18 cellular contexts compared by ENCODE assay signal in genomic region chr5:107601076-107601475, GRCh38.
DNase-seq lines count a peak whose midpoint lies in the region; ATAC-seq and TF ChIP-seq lines count a peak whose summit lies in the region.
"Had no signal": no experiment of that assay in that cellular context is flagged by ENCODE, and none has a peak within 500 bp of the region (broad histone marks: within the 10 kb centered on the region; RNA-seq: fewer than 3 reads in every experiment).

No MANE protein-coding gene starts in this region.

- peaks cover 51% of the 10 kb centered on the region for H3F3A ChIP-seq in neural progenitor cell (ENCODE audit: low read depth)

- H3K27me3 Mint-ChIP-seq in MCF 10A (ENCODE audit: insufficient read depth, unreplicated experiment) (no peaks in the 10 kb centered on the region), neural progenitor cell (ENCODE audit: insufficient read depth, low read depth) (peaks cover 2% of the 10 kb centered on the region)

- H3K27ac Mint-ChIP-seq in MCF 10A (ENCODE audit: low read depth, unreplicated experiment) (no peak overlapping the region), neural progenitor cell (no peak overlapping the region)

- WGBS in mammary epithelial cell (ENCODE audit: low coverage, missing lambda C conversion rate), result 97% methylated on average over 6 of the region's 6 CpGs

- H3K79me2 ChIP-seq in mammary epithelial cell (ENCODE audit: insufficient read depth, low read length) (peaks cover 80% of the 10 kb centered on the region), neural progenitor cell (ENCODE audit: low read depth) (peaks cover 100% of the 10 kb centered on the region)

- H3K4me1 Mint-ChIP-seq in MCF 10A (ENCODE audit: insufficient read depth, unreplicated experiment) (peaks cover 32% of the 10 kb centered on the region), neural progenitor cell (peaks cover 55% of the 10 kb centered on the region)

- H3K4me3 ChIP-seq in mammary epithelial cell (replicated peaks in 1 of 3; ENCODE audit: insufficient read depth in 1 of 3, low read depth in 2 of 3, low read length in 3 of 3) (no peak overlapping the region), left ventricle myocardium inferior (no peak overlapping the region), neural progenitor cell (no peak overlapping the region), Peyer's patch (no peak overlapping the region)
- H3K4me3 ChIP-seq: HAP-1, SK-N-MC had no signal

- no peak overlapping the region for H3K4me2 ChIP-seq in mammary epithelial cell (ENCODE audit: insufficient read depth, low read depth, low read length)
- no peak overlapping the region for H3K4me2 ChIP-seq in neural progenitor cell

- POLR2A ChIA-PET in MCF 10A (lab: Yijun Ruan, JAX), result interaction anchor here (0.6 to 7.2 kb wide), 7 partner anchors 15 to 263 kb away, joined by 3 to 42 read pairs (median 8); no protein-coding TSS in a partner anchor

- no peaks in the 10 kb centered on the region for H3K9me3 ChIP-seq in mammary epithelial cell (replicated peaks; ENCODE audit: insufficient read depth, low read length)
- H3K9me3 ChIP-seq in left ventricle myocardium inferior (replicated peaks), result no peaks in the 10 kb centered on the region
- H3K9me3 ChIP-seq in neural progenitor cell (ENCODE audit: low read depth), result no peaks in the 10 kb centered on the region
- H3K9me3 ChIP-seq in Peyer's patch, result no peaks in the 10 kb centered on the region
- H3K9me3 ChIP-seq: HAP-1 had no signal

- dilution Hi-C loops in mammary epithelial cell (cut with HindIII; ENCODE audit: low sequenced_read_pairs), result no loop called here

- in situ Hi-C loops in mammary epithelial cell (cut with MboI; ENCODE audit: low sequenced_read_pairs in 2 of 2), result no loop called here

- no peaks in the 10 kb centered on the region for H4K20me1 ChIP-seq in mammary epithelial cell (ENCODE audit: insufficient read depth, low read length)
- peaks cover 100% of the 10 kb centered on the region for H4K20me1 ChIP-seq in neural progenitor cell (ENCODE audit: low read depth)

- H3K4me3 Mint-ChIP-seq in MCF 10A (ENCODE audit: unreplicated experiment) (no peak overlapping the region), neural progenitor cell (no peak overlapping the region)

- no peak for ATAC-seq in HG02870 (IDR thresholded peaks at IDR 0.05; ENCODE audit: unreplicated experiment)

- DNase-seq in MCF 10A (ENCODE audit: unreplicated experiment) (peak; percentile 60), mammary epithelial cell (no peak), amniotic epithelial cell (ENCODE audit: low read depth) (peak; percentile 43), left ventricle myocardium inferior (no peak), neural progenitor cell (ENCODE audit: low spot score) (no peak), medulla oblongata (ENCODE audit: extremely low spot score) (no peak), Peyer's patch (no peak)
- DNase-seq: COR-L47, DMS153, EL, KBM-7, NCI-H1417, NCI-H2029 treated with DMSO at 0.1 percent for 48 hours, NCI-H510A, NCI-H82 had no signal

- no peaks in the 10 kb centered on the region for H3K36me3 ChIP-seq in mammary epithelial cell (ENCODE audit: insufficient read depth, low read length)
- no peaks in the 10 kb centered on the region for H3K36me3 ChIP-seq in left ventricle myocardium inferior
- no peaks in the 10 kb centered on the region for H3K36me3 ChIP-seq in neural progenitor cell
- no peaks in the 10 kb centered on the region for H3K36me3 ChIP-seq in Peyer's patch
- H3K36me3 ChIP-seq: HAP-1 had no signal

- H3K27me3 ChIP-seq in mammary epithelial cell (ENCODE audit: insufficient read depth, low read length) (no peaks in the 10 kb centered on the region), left ventricle myocardium inferior (ENCODE audit: low read depth) (no peaks in the 10 kb centered on the region), neural progenitor cell (no peaks in the 10 kb centered on the region), Peyer's patch (no peaks in the 10 kb centered on the region)

- intact Hi-C loops in MCF 10A (cut with micrococcal nuclease), result no loop called here
- intact Hi-C loops in mammary epithelial cell (cut with micrococcal nuclease), result no loop called here
- intact Hi-C loops in left ventricle myocardium inferior (cut with micrococcal nuclease), result no loop called here

- H3K27ac ChIP-seq in mammary epithelial cell (ENCODE audit: insufficient read depth, low read depth, low read length) (no peak overlapping the region), left ventricle myocardium inferior (replicated peaks) (peak overlapping the region; percentile 9), neural progenitor cell (peak overlapping the region; percentile 2), Peyer's patch (no peak overlapping the region)
- H3K27ac ChIP-seq: SK-N-MC had no signal

- CTCF ChIA-PET in MCF 10A (lab: Yijun Ruan, JAX), result interaction anchor here (0.7 to 1.2 kb wide), 2 partner anchors 20 to 106 kb away, joined by 3 to 4 read pairs; no protein-coding TSS in a partner anchor
- CTCF ChIA-PET in mammary epithelial cell (lab: Charles Lee; ENCODE audit: low non-redundant PET), result no interaction called here

- H3K9me3 Mint-ChIP-seq in MCF 10A (ENCODE audit: unreplicated experiment), result no peaks in the 10 kb centered on the region
- no peaks in the 10 kb centered on the region for H3K9me3 Mint-ChIP-seq in neural progenitor cell

- no TSS peak for BruUV-seq in MCF 10A (replicated peaks; lab: Mats Ljungman, UMichigan)
- BruUV-seq in mammary epithelial cell (replicated peaks; lab: Mats Ljungman, UMichigan), result no TSS peak

- H3K9ac ChIP-seq in mammary epithelial cell (ENCODE audit: insufficient read depth, low read length) (no peak overlapping the region), neural progenitor cell (no peak overlapping the region)

- H3K4me1 ChIP-seq in mammary epithelial cell (ENCODE audit: insufficient read depth, low read length) (no peaks in the 10 kb centered on the region), left ventricle myocardium inferior (peaks cover 61% of the 10 kb centered on the region), neural progenitor cell (peaks cover 57% of the 10 kb centered on the region), Peyer's patch (no peaks in the 10 kb centered on the region)

- TF ChIP-seq POLR2A in Peyer's patch (IDR thresholded peaks at IDR 0.05), result no peak

- no peak overlapping the region for H2AFZ ChIP-seq in mammary epithelial cell (ENCODE audit: low read depth, low read length)
- no peak overlapping the region for H2AFZ ChIP-seq in neural progenitor cell (replicated peaks)

- TF ChIP-seq CTCF in MCF 10A (IDR thresholded peaks at IDR 0.05; ENCODE audit: unreplicated experiment) (no peak), mammary epithelial cell (conservative IDR thresholded peaks at IDR 0.05 in 1 of 2, IDR thresholded peaks at IDR 0.05 in 1 of 2; ENCODE audit: extremely low read depth in 1 of 2, insufficient read depth in 1 of 2, low read depth in 1 of 2, low read length in 2 of 2) (no peak), left ventricle myocardium inferior (IDR thresholded peaks at IDR 0.05; ENCODE audit: borderline replicate concordance) (no peak), neural progenitor cell (IDR thresholded peaks at IDR 0.05) (no peak), Peyer's patch (IDR thresholded peaks at IDR 0.05) (no peak)

- peaks cover 13% of the 10 kb centered on the region for H3K36me3 Mint-ChIP-seq in MCF 10A (ENCODE audit: insufficient read depth, unreplicated experiment)
- peaks cover 22% of the 10 kb centered on the region for H3K36me3 Mint-ChIP-seq in neural progenitor cell

Comparison
In these comparisons a context has a peak if more than half of its experiments do, and no peak if none do; other contexts are left out.
1. DNase-seq: peak in MCF 10A (single experiment) and amniotic epithelial cell (single experiment); none in mammary epithelial cell (single experiment), left ventricle myocardium inferior (single experiment), neural progenitor cell (single experiment), medulla oblongata (single experiment) and Peyer's patch (0 of 3).
2. H3K27ac ChIP-seq: peak in left ventricle myocardium inferior (single experiment) and neural progenitor cell (single experiment); none in mammary epithelial cell (single experiment) and Peyer's patch (0 of 4).